In genomic region chr6:91505199-91505598, GRCh38 we compare ENCODE assay signal across 25 cellular contexts.
"Had no signal": no experiment of that assay in that cellular context is flagged by ENCODE, and none has a peak within 500 bp of the region (broad histone marks: within the 10 kb centered on the region; RNA-seq: fewer than 3 reads in every experiment).

No MANE protein-coding gene starts in this region.

- H3K27ac ChIP-seq: HL-60, KMS-11, SJCRH30 had no signal

- FAIRE-seq: HTR-8/SVneo, K562 had no signal

- DNase-seq: Kasumi-1, MM.1S, NCI-H1092 treated with DMSO at 0.1 percent for 48 hours, NCI-H1436, NCI-H187, NCI-H2029, NCI-H2081 treated with DMSO at 0.1 percent for 48 hours, NCI-H2171, NCI-H226, NCI-H446, NCI-H510A, NCI-H524 treated with DMSO at 0.1 percent for 48 hours, NCI-H69, NCI-H774, PC-3, SHP77 treated with DMSO at 0.1 percent for 48 hours, SJCRH30, T-helper 1 cell had no signal

- ATAC-seq: K562, Panc1, PC-3, Right ventricle myocardium inferior, SK-N-SH treated with all-trans-retinoic acid at 6 μM for 48 hours had no signal
